ENCODE assay signal across 20 cellular contexts in the genomic region with DNA sequence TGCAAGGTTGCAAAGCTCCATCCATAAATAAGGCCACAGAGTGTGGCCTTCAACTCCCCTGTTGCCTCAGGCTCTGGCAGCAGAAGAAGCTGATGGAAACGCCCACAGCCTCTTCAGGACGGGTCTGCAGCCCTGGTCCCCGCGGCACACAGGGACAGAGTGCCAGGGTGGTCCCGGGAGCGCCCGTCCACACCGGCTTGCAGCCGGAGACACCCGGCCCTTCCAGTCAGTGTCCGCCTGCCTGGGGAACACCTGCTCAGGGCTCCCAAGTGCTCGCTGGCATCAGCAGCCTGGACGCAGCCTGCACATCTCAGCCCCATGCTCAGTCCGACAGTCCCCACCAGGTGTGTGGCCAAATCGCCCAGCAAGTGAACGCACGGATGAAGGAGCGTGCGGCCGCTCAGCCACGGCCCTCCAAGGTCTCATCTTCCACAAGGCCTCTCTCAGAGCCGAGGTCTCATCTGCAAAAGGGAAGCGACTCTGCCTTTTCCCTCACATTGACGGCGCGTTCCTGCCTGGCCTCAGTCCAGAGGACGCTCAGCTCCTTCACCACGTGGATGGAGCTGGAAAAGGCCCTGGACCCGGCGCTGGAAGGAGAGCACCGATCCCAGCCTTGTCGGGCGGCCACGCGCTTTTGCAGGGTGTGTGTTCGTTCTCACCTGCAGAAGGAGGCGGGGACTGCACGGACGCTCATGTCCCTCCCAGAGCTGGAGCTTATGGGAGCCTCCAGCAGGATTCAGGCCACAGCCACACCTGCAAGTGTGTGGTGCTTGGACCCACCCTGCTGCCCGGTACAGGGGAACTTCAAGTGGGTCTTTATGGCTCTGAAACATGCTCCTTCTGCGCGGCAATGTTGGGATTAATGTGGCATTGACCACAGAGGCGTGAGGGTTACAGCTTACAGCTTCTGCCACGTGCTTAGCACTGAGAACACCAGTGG.
DNase-seq lines count a peak whose midpoint lies in the region; ATAC-seq and TF ChIP-seq lines count a peak whose summit lies in the region.
"Had no signal": no experiment of that assay in that cellular context is flagged by ENCODE, and none has a peak within 500 bp of the region (broad histone marks: within the 10 kb centered on the region; RNA-seq: fewer than 3 reads in every experiment).

No MANE protein-coding gene starts in this region.

- H3K9me3 Mint-ChIP-seq in stimulated activated naive CD8-positive, alpha-beta T cell treated with anti-CD3 and anti-CD28 coated beads, Interleukin-15, amount 100 ng/mL, for 72 hours = no peaks in the 10 kb centered on the region
- peaks cover 6% of the 10 kb centered on the region for H3K9me3 Mint-ChIP-seq in glutamatergic neuron (ENCODE audit: unreplicated experiment)
- H3K9me3 Mint-ChIP-seq: activated T-helper 17 cell treated with anti-CD3 and anti-CD28 coated beads, Interleukin-2, amount 50 U/mL, for 72 hours; central memory CD8-positive, alpha-beta T cell; nephron progenitor cell; stimulated activated naive B cell treated with anti-CD40 and anti-IgM and Interleukin-4, amounts not matched to agents 10 μg/mL and 1 μg/mL and 100 μg/mL, for 72 hours had no signal

- peak; percentile 0 for DNase-seq in stimulated activated naive CD8-positive, alpha-beta T cell treated with anti-CD3 and anti-CD28 coated beads, Interleukin-15, Interleukin-2, amounts not matched to agents 100 U/mL and 50 U/mL, for 24 hours
- no peak for DNase-seq in stimulated activated naive CD8-positive, alpha-beta T cell treated with anti-CD3 and anti-CD28 coated beads, Interleukin-15, amount 100 ng/mL, for 72 hours
- DNase-seq in left ventricle myocardium superior = peak; percentile 13
- DNase-seq in posterior vena cava (ENCODE audit: low spot score) = peak; percentile 73
- no peak for DNase-seq in NOMO-1 (lab: John Stamatoyannopoulos, UW; ENCODE audit: unreplicated experiment in 2 of 2)
- no peak for DNase-seq in glutamatergic neuron
- DNase-seq: activated CD8-positive, alpha-beta T cell treated with anti-CD3 and anti-CD28 coated beads, Interleukin-2, amount 10 ng/mL, durations not matched to agents 7 days and 5 days; amygdala; effector memory CD4-positive, alpha-beta T cell; Kasumi-1; mesendoderm; NCI-H1105 treated with DMSO at 0.1 percent for 48 hours; NCI-H526; nephron progenitor cell; stimulated activated naive B cell treated with anti-CD40 and anti-IgM and Interleukin-4, amounts not matched to agents 10 μg/mL and 1 μg/mL and 100 μg/mL, for 72 hours; T-helper 17 cell had no signal

- H3K27me3 Mint-ChIP-seq in stimulated activated naive CD8-positive, alpha-beta T cell treated with anti-CD3 and anti-CD28 coated beads, Interleukin-15, amount 100 ng/mL, for 72 hours = no peaks in the 10 kb centered on the region
- peaks cover 8% of the 10 kb centered on the region for H3K27me3 Mint-ChIP-seq in glutamatergic neuron (ENCODE audit: unreplicated experiment)

- H3K4me3 Mint-ChIP-seq in stimulated activated naive CD8-positive, alpha-beta T cell treated with anti-CD3 and anti-CD28 coated beads, Interleukin-15, amount 100 ng/mL, for 72 hours = no peak overlapping the region
- no peak overlapping the region for H3K4me3 Mint-ChIP-seq in glutamatergic neuron (ENCODE audit: unreplicated experiment)
- H3K4me3 Mint-ChIP-seq: activated CD8-positive, alpha-beta T cell treated with anti-CD3 and anti-CD28 coated beads, Interleukin-2, amount 10 ng/mL, durations not matched to agents 7 days and 5 days; activated T-helper 17 cell treated with anti-CD3 and anti-CD28 coated beads, Interleukin-2, amount 50 U/mL, for 72 hours; central memory CD8-positive, alpha-beta T cell; nephron progenitor cell; stimulated activated naive B cell treated with anti-CD40 and anti-IgM and Interleukin-4, amounts not matched to agents 10 μg/mL and 1 μg/mL and 100 μg/mL, for 72 hours; T-helper 17 cell had no signal

- ATAC-seq in stimulated activated naive CD8-positive, alpha-beta T cell treated with anti-CD3 and anti-CD28 coated beads, Interleukin-15, Interleukin-2, amounts not matched to agents 100 U/mL and 50 U/mL, for 24 hours = no peak
- no peak for ATAC-seq in stimulated activated naive CD8-positive, alpha-beta T cell treated with anti-CD3 and anti-CD28 coated beads, Interleukin-15, amount 100 ng/mL, for 72 hours
- ATAC-seq in left ventricle myocardium superior (no peak), GM18867 (IDR thresholded peaks at IDR 0.05; ENCODE audit: unreplicated experiment) (no peak)
- ATAC-seq: activated CD8-positive, alpha-beta T cell treated with anti-CD3 and anti-CD28 coated beads, Interleukin-2, amount 10 ng/mL, durations not matched to agents 7 days and 5 days; activated T-helper 17 cell treated with anti-CD3 and anti-CD28 coated beads, Interleukin-2, amount 50 U/mL, for 72 hours; stimulated activated naive B cell treated with anti-CD40 and anti-IgM and Interleukin-4, amounts not matched to agents 10 μg/mL and 1 μg/mL and 100 μg/mL, for 72 hours; T-helper 17 cell had no signal

- H3K27ac Mint-ChIP-seq in stimulated activated naive CD8-positive, alpha-beta T cell treated with anti-CD3 and anti-CD28 coated beads, Interleukin-15, amount 100 ng/mL, for 72 hours = no peak overlapping the region
- H3K27ac Mint-ChIP-seq in glutamatergic neuron (ENCODE audit: unreplicated experiment) = no peak overlapping the region
- H3K27ac Mint-ChIP-seq: activated CD8-positive, alpha-beta T cell treated with anti-CD3 and anti-CD28 coated beads, Interleukin-2, amount 10 ng/mL, durations not matched to agents 7 days and 5 days; activated T-helper 17 cell treated with anti-CD3 and anti-CD28 coated beads, Interleukin-2, amount 50 U/mL, for 72 hours; immature natural killer cell; nephron progenitor cell; stimulated activated naive B cell treated with anti-CD40 and anti-IgM and Interleukin-4, amounts not matched to agents 10 μg/mL and 1 μg/mL and 100 μg/mL, for 72 hours; T-helper 17 cell had no signal

- TF ChIP-seq CTCF in glutamatergic neuron (IDR thresholded peaks at IDR 0.05; ENCODE audit: partially characterized antibody, unreplicated experiment) = no peak

- intact Hi-C loops in left ventricle myocardium superior (cut with micrococcal nuclease) (no loop called here), posterior vena cava (cut with DNase I) (no loop called here)

- H3K36me3 Mint-ChIP-seq in glutamatergic neuron (ENCODE audit: unreplicated experiment) = peaks cover 12% of the 10 kb centered on the region
- H3K36me3 Mint-ChIP-seq: stimulated activated naive B cell treated with anti-CD40 and anti-IgM and Interleukin-4, amounts not matched to agents 10 μg/mL and 1 μg/mL and 100 μg/mL, for 72 hours had no signal

- H3K4me1 Mint-ChIP-seq in stimulated activated naive CD8-positive, alpha-beta T cell treated with anti-CD3 and anti-CD28 coated beads, Interleukin-15, amount 100 ng/mL, for 72 hours = peaks cover 5% of the 10 kb centered on the region
- H3K4me1 Mint-ChIP-seq in glutamatergic neuron (ENCODE audit: low read depth, unreplicated experiment) = peaks cover 3% of the 10 kb centered on the region
- H3K4me1 Mint-ChIP-seq: activated T-helper 17 cell treated with anti-CD3 and anti-CD28 coated beads, Interleukin-2, amount 50 U/mL, for 72 hours; stimulated activated naive B cell treated with anti-CD40 and anti-IgM and Interleukin-4, amounts not matched to agents 10 μg/mL and 1 μg/mL and 100 μg/mL, for 72 hours had no signal

Comparison
In these comparisons a context has a peak if more than half of its experiments do, and no peak if none do; other contexts are left out.
1. DNase-seq: peak in stimulated activated naive CD8-positive, alpha-beta T cell treated with anti-CD3 and anti-CD28 coated beads, Interleukin-15, Interleukin-2, amounts not matched to agents 100 U/mL and 50 U/mL, for 24 hours (single experiment), left ventricle myocardium superior (single experiment) and posterior vena cava (single experiment); none in stimulated activated naive CD8-positive, alpha-beta T cell treated with anti-CD3 and anti-CD28 coated beads, Interleukin-15, amount 100 ng/mL, for 72 hours (0 of 2), NOMO-1 (0 of 2) and glutamatergic neuron (single experiment).